24 cellular contexts compared by ENCODE assay signal in the genomic region with DNA sequence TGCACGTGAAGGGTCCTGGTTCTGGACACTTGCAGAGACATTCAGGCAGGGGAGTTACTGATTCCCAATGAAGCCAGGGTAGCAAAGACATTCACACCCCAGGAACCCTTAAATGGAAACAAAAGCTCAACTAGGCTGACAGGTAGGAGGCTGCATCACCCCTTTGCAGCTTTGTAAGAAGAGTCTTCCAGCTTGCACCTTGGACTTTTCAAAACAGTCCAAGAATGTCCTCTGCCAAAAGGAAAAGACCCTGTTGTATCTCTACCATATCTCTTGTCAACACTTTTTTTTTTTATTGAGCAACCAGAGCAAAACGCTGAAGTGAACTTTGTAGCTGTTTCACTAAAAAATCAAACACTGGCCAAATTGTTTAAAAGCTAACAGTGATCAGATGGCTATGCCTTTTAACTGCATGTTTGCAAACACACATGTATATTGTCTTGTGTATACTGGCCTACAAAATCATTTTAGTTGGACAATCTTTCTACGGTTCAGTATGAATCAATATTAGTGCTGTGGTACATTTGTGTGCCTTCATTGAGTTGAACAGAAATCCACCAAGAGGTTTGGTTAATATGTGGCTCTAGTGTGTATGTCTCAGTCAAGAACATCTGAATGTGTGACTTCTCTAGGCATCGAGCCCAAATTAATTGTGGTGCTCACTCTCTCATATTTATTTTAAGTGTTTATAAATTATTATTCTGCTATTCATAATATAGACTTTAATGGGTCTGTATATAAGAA. TPM values are rescaled to one million over a fixed set of nuclear protein-coding genes. Genes with fewer than 3 reads are reported as not detected.
DNase-seq lines count a peak whose midpoint lies in the region; ATAC-seq, FAIRE-seq and TF ChIP-seq lines count a peak whose summit lies in the region.
"Had no signal": no experiment of that assay in that cellular context is flagged by ENCODE, and none has a peak within 500 bp of the region (broad histone marks: within the 10 kb centered on the region; RNA-seq: fewer than 3 reads in every experiment).

No MANE protein-coding gene starts in this region.

- H2BK15ac ChIP-seq in IMR-90 (ENCODE audit: low read depth, low read length) (no peak overlapping the region), mesendoderm (replicated peaks; ENCODE audit: low read depth) (no peak overlapping the region)

- H3K27me3 ChIP-seq in IMR-90 (ENCODE audit: control insufficient read depth, insufficient read depth, low read length) = no peaks in the 10 kb centered on the region
- no peaks in the 10 kb centered on the region for H3K27me3 ChIP-seq in hepatocyte
- no peaks in the 10 kb centered on the region for H3K27me3 ChIP-seq in mesendoderm (ENCODE audit: insufficient read depth, low read length, poor library complexity)

- POLR2A ChIA-PET in A549 (lab: Yijun Ruan, JAX) = interaction anchor here (2.1 kb wide), 1 partner anchor 18 kb away, joined by 10 read pairs; a partner anchor contains a TSS
- POLR2A ChIA-PET in IMR-90 (lab: Charles Lee; ENCODE audit: unreplicated experiment) = no interaction called here

- intact Hi-C loops in IMR-90 (cut with micrococcal nuclease) (no loop called here), posterior vena cava (cut with DNase I) (no loop called here)

- no peaks in the 10 kb centered on the region for H3K36me3 Mint-ChIP-seq in osteocyte (ENCODE audit: unreplicated experiment)
- H3K36me3 Mint-ChIP-seq: CD8-positive, alpha-beta memory T cell had no signal

- H4K20me1 ChIP-seq in IMR-90 (ENCODE audit: insufficient read depth, low read length) (no peaks in the 10 kb centered on the region), hepatocyte (ENCODE audit: insufficient read depth, poor library complexity, severe bottlenecking) (no peaks in the 10 kb centered on the region)

- CTCF ChIA-PET in A549 (lab: Yijun Ruan, JAX) (interaction anchor here (0.6 to 8.5 kb wide), 3 partner anchors 156 to 182 kb away, joined by 3 to 168 read pairs (median 17); no protein-coding TSS in a partner anchor), IMR-90 (lab: Yijun Ruan, JAX) (interaction anchor here (0.6 to 1.0 kb wide), 2 partner anchors 68 to 182 kb away, joined by 3 to 4 read pairs; no protein-coding TSS in a partner anchor)

- in situ Hi-C loops in IMR-90 (cut with MboI; ENCODE audit: low sequenced_read_pairs) = no loop called here

- no peak overlapping the region for H2AFZ ChIP-seq in IMR-90 (replicated peaks; ENCODE audit: low read length, poor library complexity)
- no peak overlapping the region for H2AFZ ChIP-seq in hepatocyte

- no peak overlapping the region for H2AK9ac ChIP-seq in IMR-90 (replicated peaks; ENCODE audit: low read depth, low read length, poor library complexity)

- H2BK5ac ChIP-seq in IMR-90 (ENCODE audit: low read depth, low read length, poor library complexity, severe bottlenecking) = no peak overlapping the region
- H2BK5ac ChIP-seq in mesendoderm (ENCODE audit: low read length) = no peak overlapping the region

- H3K9me1 ChIP-seq in IMR-90 (ENCODE audit: insufficient read depth, low read length) = no peaks in the 10 kb centered on the region

- H3K27ac Mint-ChIP-seq in osteocyte (ENCODE audit: unreplicated experiment) = no peak overlapping the region

- TF ChIP-seq RAD21 in A549 (conservative IDR thresholded peaks at IDR 0.05 in 1 of 2, IDR thresholded peaks at IDR 0.05 in 1 of 2) = no peak
- no peak for TF ChIP-seq RAD21 in IMR-90 (IDR thresholded peaks at IDR 0.05; ENCODE audit: low read length)

- no peak overlapping the region for H3K4me3 Mint-ChIP-seq in osteocyte (ENCODE audit: unreplicated experiment)
- H3K4me3 Mint-ChIP-seq: CD8-positive, alpha-beta memory T cell had no signal

- TF ChIP-seq POLR2A in A549 (IDR thresholded peaks at IDR 0.05; ENCODE audit: low read length) = no peak
- TF ChIP-seq POLR2A in IMR-90 (IDR thresholded peaks at IDR 0.05; ENCODE audit: low read depth, low read length) = no peak

- H3K4me1 ChIP-seq in A549 (peaks cover 7% of the 10 kb centered on the region; the same call in 1 of the 3 replicates), IMR-90 (ENCODE audit: control insufficient read depth, insufficient read depth, low read length) (peaks cover 5% of the 10 kb centered on the region; the same call in 1 of the 2 replicates), hepatocyte (ENCODE audit: insufficient read depth) (peaks cover 24% of the 10 kb centered on the region), mesendoderm (ENCODE audit: control insufficient read depth, low read depth, low read length) (peaks cover 4% of the 10 kb centered on the region)
- H3K4me1 ChIP-seq: HAP-1 had no signal

- TF ChIP-seq EP300 in A549 (IDR thresholded peaks at IDR 0.05) = no peak

- no peak for FAIRE-seq in A549 (lab: Jason Lieb, UNC)
- FAIRE-seq: RCC 7860 had no signal

- no peak for TF ChIP-seq CTCF in A549 (IDR thresholded peaks at IDR 0.05)
- TF ChIP-seq CTCF in IMR-90 (conservative IDR thresholded peaks at IDR 0.05; ENCODE audit: low read depth, low read length) = no peak
- TF ChIP-seq CTCF in hepatocyte (IDR thresholded peaks at IDR 0.05; ENCODE audit: poor library complexity) = no peak
- no peak for TF ChIP-seq CTCF in osteocyte (IDR thresholded peaks at IDR 0.05)

- H2AK5ac ChIP-seq in IMR-90 (ENCODE audit: low read depth, low read length) = no peak overlapping the region
- H2AK5ac ChIP-seq in mesendoderm (ENCODE audit: low read length) = no peak overlapping the region

- H3K14ac ChIP-seq in IMR-90 (replicated peaks; ENCODE audit: low read depth, low read length) = no peak overlapping the region

- dilution Hi-C loops in IMR-90 (cut with HindIII; ENCODE audit: low sequenced_read_pairs, unreplicated experiment) = no loop called here

- H3K4ac ChIP-seq in IMR-90 (ENCODE audit: low read depth, low read length) (no peak overlapping the region), mesendoderm (ENCODE audit: low read depth, low read length) (no peak overlapping the region)

- H3K9me2 ChIP-seq in hepatocyte (replicated peaks; ENCODE audit: insufficient read depth) = no peaks in the 10 kb centered on the region

- H4K8ac ChIP-seq in IMR-90 (ENCODE audit: low read depth in 2 of 2, low read length in 2 of 2) = no peak overlapping the region
- peak overlapping the region; percentile 59 for H4K8ac ChIP-seq in mesendoderm (ENCODE audit: low read depth, low read length)

- ATAC-seq in A549 (no peak), IMR-90 (ENCODE audit: low read depth) (0 out of 2 replicates have a peak, but pooled peaks have one; percentile 24), GM19324 (IDR thresholded peaks at IDR 0.05; ENCODE audit: low FRiP score, unreplicated experiment) (no peak), GM21381 (IDR thresholded peaks at IDR 0.05; ENCODE audit: unreplicated experiment) (no peak)
- ATAC-seq: Right ventricle myocardium inferior had no signal

- H4K91ac ChIP-seq in IMR-90 (ENCODE audit: insufficient read depth, low read depth, low read length) = no peak overlapping the region

- no peak overlapping the region for H3K9ac ChIP-seq in IMR-90 (ENCODE audit: low read depth, low read length)
- H3K9ac ChIP-seq in mesendoderm (ENCODE audit: low read length) = no peak overlapping the region

- no peaks in the 10 kb centered on the region for H3K9me3 Mint-ChIP-seq in osteocyte (ENCODE audit: unreplicated experiment)
- H3K9me3 Mint-ChIP-seq: CD8-positive, alpha-beta memory T cell had no signal

- H2BK20ac ChIP-seq in IMR-90 (ENCODE audit: low read depth, low read length) = no peak overlapping the region

- H3K79me1 ChIP-seq in IMR-90 (ENCODE audit: low read depth in 1 of 2, low read length in 2 of 2) = no peaks in the 10 kb centered on the region
- no peaks in the 10 kb centered on the region for H3K79me1 ChIP-seq in mesendoderm (ENCODE audit: low read length)

- H3K56ac ChIP-seq in IMR-90 (ENCODE audit: extremely low read depth, insufficient read depth, low read length) (no peak overlapping the region), mesendoderm (ENCODE audit: low read length) (peak overlapping the region; percentile 34)

- H4K5ac ChIP-seq in IMR-90 (ENCODE audit: low read depth, low read length) (no peak overlapping the region), mesendoderm (ENCODE audit: low read length) (no peak overlapping the region)

- H3K27me3 Mint-ChIP-seq in osteocyte (ENCODE audit: unreplicated experiment) = no peaks in the 10 kb centered on the region

- H3K36me3 ChIP-seq in IMR-90 (ENCODE audit: control insufficient read depth, insufficient read depth, low read length) (no peaks in the 10 kb centered on the region), hepatocyte (replicated peaks; ENCODE audit: insufficient read depth, low read depth) (no peaks in the 10 kb centered on the region), mesendoderm (ENCODE audit: control insufficient read depth, insufficient read depth, low read length) (no peaks in the 10 kb centered on the region)
- H3K36me3 ChIP-seq: HAP-1 had no signal

- H3K23ac ChIP-seq in IMR-90 (ENCODE audit: low read depth, low read length) (no peak overlapping the region), mesendoderm (ENCODE audit: low read length) (no peak overlapping the region)

- no TSS peak for BruUV-seq in IMR-90 (replicated peaks; lab: Mats Ljungman, UMichigan)

- no peak overlapping the region for H3K27ac ChIP-seq in A549
- H3K27ac ChIP-seq in IMR-90 (ENCODE audit: insufficient read depth, low read length) = no peak overlapping the region
- peak overlapping the region; percentile 14 for H3K27ac ChIP-seq in hepatocyte
- H3K27ac ChIP-seq in mesendoderm (ENCODE audit: low read depth, low read length) = no peak overlapping the region
- H3K27ac ChIP-seq: C4-2B had no signal

- H3K4me3 ChIP-seq in A549 (no peak overlapping the region), IMR-90 (ENCODE audit: insufficient read depth, low read depth, low read length) (no peak overlapping the region), hepatocyte (no peak overlapping the region), mesendoderm (ENCODE audit: low read length) (no peak overlapping the region)
- H3K4me3 ChIP-seq: HAP-1 had no signal

- no peaks in the 10 kb centered on the region for H3K4me1 Mint-ChIP-seq in osteocyte (ENCODE audit: unreplicated experiment)
- H3K4me1 Mint-ChIP-seq: CD8-positive, alpha-beta memory T cell had no signal

- H3K18ac ChIP-seq in IMR-90 (ENCODE audit: low read depth, low read length) (peak overlapping the region; percentile 47; the same call in 1 of the 2 replicates), mesendoderm (ENCODE audit: low read length) (no peak overlapping the region)

- H3K4me2 ChIP-seq in A549 = peak overlapping the region; percentile 23; the same call in 2 of the 3 replicates
- H3K4me2 ChIP-seq in IMR-90 (ENCODE audit: low read depth, low read length) = peak overlapping the region; percentile 36; the same call in 1 of the 2 replicates
- H3K4me2 ChIP-seq in hepatocyte = peak overlapping the region; percentile 10
- H3K4me2 ChIP-seq in mesendoderm (ENCODE audit: low read length) = no peak overlapping the region

- no peaks in the 10 kb centered on the region for H3K79me2 ChIP-seq in hepatocyte
- no peaks in the 10 kb centered on the region for H3K79me2 ChIP-seq in mesendoderm (ENCODE audit: control insufficient read depth, insufficient read depth, low read length)

- DNase-seq in A549 (ENCODE audit: low read depth in 1 of 2, low spot score in 1 of 2) (no peak), IMR-90 (no peak), hepatocyte (ENCODE audit: low spot score) (no peak), mesendoderm (no peak), osteocyte (ENCODE audit: extremely low spot score, unreplicated experiment) (no peak), posterior vena cava (ENCODE audit: low spot score) (no peak)
- DNase-seq: 8988T; AML-193; CD8-positive, alpha-beta memory T cell; EL; KG1; NCI-H1092; NCI-H1436; NCI-H1930; NCI-H226; NCI-H524; NCI-H82; OCI-M1 had no signal

- H3K9me3 ChIP-seq in A549 (no peaks in the 10 kb centered on the region), IMR-90 (ENCODE audit: control insufficient read depth, insufficient read depth, low read length) (no peaks in the 10 kb centered on the region), hepatocyte (ENCODE audit: low read depth) (no peaks in the 10 kb centered on the region)
- H3K9me3 ChIP-seq: HAP-1 had no signal

- 39% methylated on average over 4 of the region's 4 CpGs for WGBS in A549 (ENCODE audit: missing lambda C conversion rate)
- 67% methylated on average over 1 of the region's 4 CpGs; no CpG with 5 or more reads in 1 of the 2 experiments for WGBS in IMR-90 (ENCODE audit: extremely low coverage in 2 of 2, insufficient read length in 1 of 2), 2 experiments
- WGBS in hepatocyte (ENCODE audit: low lambda C conversion rate, missing lambda C conversion rate) = 47% methylated on average over 4 of the region's 4 CpGs
- no CpG with 5 or more reads among the region's 4 CpGs for WGBS in mesendoderm (ENCODE audit: extremely low coverage, insufficient coverage, low lambda C conversion rate)

- H2BK120ac ChIP-seq in IMR-90 (ENCODE audit: low read depth, low read length) (no peak overlapping the region), mesendoderm (ENCODE audit: low read depth, low read length) (no peak overlapping the region)

RNA-seq across cellular contexts. Expression of a gene that starts 18.5 kb away (rescaled TPM):
- polyA plus RNA-seq in A549 (2011; rRNA removed) = 22.5 and 26.9 TPM in 2 replicates
- 9.2 and 9.9 TPM in 2 replicates for polyA plus RNA-seq in A549 (2012; cell fraction: cytosol; rRNA removed)
- 7.1 and 10.2 TPM in 2 replicates for polyA plus RNA-seq in A549 (2012; cell fraction: nucleus; rRNA removed)
- 14.9 to 16.2 TPM (median 15.3 TPM) in 3 replicates for polyA plus RNA-seq in A549 (2017; fragmentation: RNase III; extraction: RNeasy Plus Mini Kit Qiagen cat#74134 plus additional on column Dnase treatment)
- 16.3 and 18.3 TPM in 2 replicates for polyA minus RNA-seq in A549 (2011; rRNA and poly(A)+ RNA removed)
- total RNA-seq in IMR-90 (2012; rRNA removed) = 27.4 and 28.1 TPM in 2 replicates
- 25.0 and 26.6 TPM in 2 replicates for polyA plus RNA-seq in IMR-90 (2012; rRNA removed)
- polyA plus RNA-seq in IMR-90 (2012; cell fraction: cytosol; rRNA removed) = 8.8 and 32.0 TPM in 2 replicates
- 15.1 and 50.3 TPM in 2 replicates for polyA plus RNA-seq in IMR-90 (2012; cell fraction: nucleus; rRNA removed; ENCODE audit: low replicate concordance)
- 24.7 and 28.6 TPM in 2 replicates for total RNA-seq in hepatocyte
- polyA plus RNA-seq in hepatocyte = 16.1 and 19.3 TPM in 2 replicates
- 44.3 TPM for polyA plus RNA-seq in mesendoderm (2013, experiment 1 of 2)
- 44.8 TPM for polyA plus RNA-seq in mesendoderm (2013, experiment 2 of 2)
- total RNA-seq in osteocyte = 47.2 and 53.5 TPM in 2 replicates
- 10 to 100 TPM; 24.8 to 25.8 TPM for total RNA-seq in posterior vena cava
